ENCODE assay signal across 9 cellular contexts in genomic region chr3:156685752-156686151, GRCh38. TPM values are rescaled to one million over a fixed set of nuclear protein-coding genes. Genes with fewer than 3 reads are reported as not detected.
DNase-seq lines count a peak whose midpoint lies in the region; ATAC-seq, FAIRE-seq and TF ChIP-seq lines count a peak whose summit lies in the region.
"Had no signal": no experiment of that assay in that cellular context is flagged by ENCODE, and none has a peak within 500 bp of the region (broad histone marks: within the 10 kb centered on the region; RNA-seq: fewer than 3 reads in every experiment).

No MANE protein-coding gene starts in this region.

- H3K9me3 ChIP-seq in adrenal gland (replicated peaks in 1 of 3) = no peaks in the 10 kb centered on the region
- H3K9me3 ChIP-seq: ascending aorta had no signal

- no peaks in the 10 kb centered on the region for H3K27me3 ChIP-seq in adrenal gland
- H3K27me3 ChIP-seq: ascending aorta had no signal

- TF ChIP-seq CTCF in adrenal gland (IDR thresholded peaks at IDR 0.05) = no peak

- H3K4me1 ChIP-seq in adrenal gland (replicated peaks in 1 of 2) = peaks cover 10 to 83% of the 10 kb centered on the region in 2 donors

- H3K27ac ChIP-seq in adrenal gland = no peak overlapping the region
- H3K27ac ChIP-seq: ascending aorta had no signal

- FAIRE-seq in GM12891 (lab: Jason Lieb, UNC) = peak; percentile 78
- peak; percentile 55 for FAIRE-seq in islet of Langerhans (lab: Jason Lieb, UNC)
- FAIRE-seq in frontal cortex (lab: Jason Lieb, UNC) = no peak

- ATAC-seq in GM21717 (IDR thresholded peaks at IDR 0.05; ENCODE audit: unreplicated experiment) = peak; percentile 24

- H3K36me3 ChIP-seq in adrenal gland (replicated peaks in 1 of 2) = no peaks in the 10 kb centered on the region

- DNase-seq in GM12891 (ENCODE audit: insufficient read length, low spot score) = no peak
- DNase-seq in NCI-H748 treated with DMSO at 0.1 percent for 48 hours (lab: John Stamatoyannopoulos, UW) = peak; percentile 11
- DNase-seq in adrenal gland = no peak
- DNase-seq in NCI-H1048 (lab: John Stamatoyannopoulos, UW) = no peak
- DNase-seq in frontal cortex (ENCODE audit: low spot score in 2 of 2) = no peak
- no peak for DNase-seq in NCI-H187 treated with DMSO at 0.1 percent for 48 hours (lab: John Stamatoyannopoulos, UW)

- intact Hi-C loops in adrenal gland (cut with DNase I) = no loop called here

- TF ChIP-seq POLR2A in GM12891 (IDR thresholded peaks at IDR 0.05; ENCODE audit: low read depth, low read length) = 0 out of 2 replicates have a peak, but pooled peaks have one; percentile 24
- no peak for TF ChIP-seq POLR2A in adrenal gland (IDR thresholded peaks at IDR 0.05)

- H3K4me3 ChIP-seq in adrenal gland = no peak overlapping the region
- H3K4me3 ChIP-seq: ascending aorta had no signal

TF ChIP-seq in GM12891, 5 proteins besides CTCF, POLR2A, EP300 and RAD21:
- 0 out of 2 replicates have a peak, but pooled peaks have one; percentile 28 for TF ChIP-seq POLR2AphosphoS5 (IDR thresholded peaks at IDR 0.05; ENCODE audit: low read depth, low read length)
- no peak for TF ChIP-seq PAX5 (IDR thresholded peaks at IDR 0.05; ENCODE audit: insufficient read depth, low read length, severe bottlenecking)

RNA-seq across cellular contexts. Expression of gene TIPARP, which starts 11.4 kb away (rescaled TPM):
- 23.8 TPM for polyA plus RNA-seq in GM12891 (2012; ENCODE audit: low read depth, missing spikeins)
- total RNA-seq in adrenal gland = 10 to 100 TPM; 15.8 to 75.5 (median 21.8) TPM
- polyA plus RNA-seq in adrenal gland = 10 to 100 TPM in 2 of 3 donors, 1 to 10 TPM in 1; 9.5 to 14.6 (median 10.9) TPM
- 44.0 TPM for total RNA-seq in frontal cortex
